In genomic region chr2:89048138-89049066, GRCh38 we compare ENCODE assay signal across 8 cellular contexts.
DNase-seq lines count a peak whose midpoint lies in the region; ATAC-seq and TF ChIP-seq lines count a peak whose summit lies in the region.
"Not testable (repeated sequence)": the region's sequence is repeated elsewhere in the genome, so short reads cannot be mapped to it uniquely, and the experiment has no call there.

No MANE protein-coding gene starts in this region.

- not testable (repeated sequence) for H3K36me3 Mint-ChIP-seq in chondrocyte (ENCODE audit: low read depth)

- H3K27me3 Mint-ChIP-seq in chondrocyte (ENCODE audit: low read depth), result not testable (repeated sequence)

- peak; percentile 40 for DNase-seq in AG20443 (ENCODE audit: low spot score)
- DNase-seq in NCI-H2029 treated with DMSO at 0.1 percent for 48 hours (lab: John Stamatoyannopoulos, UW), result peak; percentile 1
- peak; percentile 9 for DNase-seq in SKM-1 (lab: John Stamatoyannopoulos, UW; ENCODE audit: unreplicated experiment)
- DNase-seq in chondrocyte (ENCODE audit: low spot score), result not testable (repeated sequence)
- peak; percentile 59 for DNase-seq in inferior parietal cortex (ENCODE audit: extremely low spot score)
- peak; percentile 18 for DNase-seq in putamen (ENCODE audit: low spot score)

- ATAC-seq in GM18499 (IDR thresholded peaks at IDR 0.05; ENCODE audit: insufficient read depth, unreplicated experiment) (peak; percentile 97), HG03175 (IDR thresholded peaks at IDR 0.05; ENCODE audit: unreplicated experiment) (peak; percentile 52)

- not testable (repeated sequence) for H3K9me3 Mint-ChIP-seq in chondrocyte (ENCODE audit: low read depth)

- not testable (repeated sequence) for H3K4me1 Mint-ChIP-seq in chondrocyte (ENCODE audit: low read depth)

- not testable (repeated sequence) for H3K27ac Mint-ChIP-seq in chondrocyte (ENCODE audit: unreplicated experiment)

- H3K4me3 Mint-ChIP-seq in chondrocyte (ENCODE audit: unreplicated experiment), result not testable (repeated sequence)

- TF ChIP-seq CTCF in chondrocyte (IDR thresholded peaks at IDR 0.05), result peak; percentile 74
